In the genomic region with DNA sequence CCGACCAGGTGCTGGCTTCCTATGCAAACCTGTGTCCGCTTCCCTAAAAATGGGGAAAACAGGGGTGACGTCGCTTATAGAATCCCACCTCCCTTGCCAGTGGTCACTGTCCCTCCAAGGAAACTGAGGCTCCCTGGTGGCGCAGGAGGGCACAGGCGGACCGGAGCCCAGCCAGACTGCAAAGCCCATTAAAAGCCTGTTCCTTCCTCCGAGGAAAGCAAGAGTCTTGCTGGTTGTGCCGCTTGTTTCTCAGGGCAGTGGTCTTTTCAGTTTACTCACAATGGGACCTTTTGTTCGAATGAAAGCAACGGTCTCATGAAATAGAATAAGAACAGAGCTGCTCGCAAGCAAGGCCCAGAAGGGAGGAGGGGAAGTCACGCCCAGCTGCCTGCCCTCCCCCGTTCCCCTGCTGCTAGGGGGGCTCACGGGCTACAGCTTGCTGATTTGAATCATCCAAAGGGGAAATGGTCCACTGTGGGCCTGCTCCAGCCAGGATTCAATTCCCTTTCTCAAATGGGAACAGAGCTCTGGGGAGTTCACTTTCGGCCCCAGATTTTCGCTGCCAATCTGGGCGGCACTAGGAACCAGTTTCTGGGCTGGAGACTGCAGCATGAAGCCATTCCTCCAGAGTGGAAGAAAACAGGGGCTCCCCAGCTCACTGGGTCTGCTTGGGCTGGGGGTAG, we compare ENCODE assay signal across 1 cellular context.
TF ChIP-seq lines count a peak whose summit lies in the region.

No MANE protein-coding gene starts in this region.

TF ChIP-seq in GM23338, 12 proteins besides CTCF, POLR2A, EP300 and RAD21:
- TF ChIP-seq ZNF462 (CRISPR knock-in tag; IDR thresholded peaks at IDR 0.05) (no peak), NANOG (IDR thresholded peaks at IDR 0.05; ENCODE audit: borderline replicate concordance) (no peak), EZH2phosphoT487 (IDR thresholded peaks at IDR 0.05; ENCODE audit: unreplicated experiment) (no peak), EZH2 (IDR thresholded peaks at IDR 0.05; ENCODE audit: low read depth, unreplicated experiment) (no peak)
- TF ChIP-seq, protein P1, sequence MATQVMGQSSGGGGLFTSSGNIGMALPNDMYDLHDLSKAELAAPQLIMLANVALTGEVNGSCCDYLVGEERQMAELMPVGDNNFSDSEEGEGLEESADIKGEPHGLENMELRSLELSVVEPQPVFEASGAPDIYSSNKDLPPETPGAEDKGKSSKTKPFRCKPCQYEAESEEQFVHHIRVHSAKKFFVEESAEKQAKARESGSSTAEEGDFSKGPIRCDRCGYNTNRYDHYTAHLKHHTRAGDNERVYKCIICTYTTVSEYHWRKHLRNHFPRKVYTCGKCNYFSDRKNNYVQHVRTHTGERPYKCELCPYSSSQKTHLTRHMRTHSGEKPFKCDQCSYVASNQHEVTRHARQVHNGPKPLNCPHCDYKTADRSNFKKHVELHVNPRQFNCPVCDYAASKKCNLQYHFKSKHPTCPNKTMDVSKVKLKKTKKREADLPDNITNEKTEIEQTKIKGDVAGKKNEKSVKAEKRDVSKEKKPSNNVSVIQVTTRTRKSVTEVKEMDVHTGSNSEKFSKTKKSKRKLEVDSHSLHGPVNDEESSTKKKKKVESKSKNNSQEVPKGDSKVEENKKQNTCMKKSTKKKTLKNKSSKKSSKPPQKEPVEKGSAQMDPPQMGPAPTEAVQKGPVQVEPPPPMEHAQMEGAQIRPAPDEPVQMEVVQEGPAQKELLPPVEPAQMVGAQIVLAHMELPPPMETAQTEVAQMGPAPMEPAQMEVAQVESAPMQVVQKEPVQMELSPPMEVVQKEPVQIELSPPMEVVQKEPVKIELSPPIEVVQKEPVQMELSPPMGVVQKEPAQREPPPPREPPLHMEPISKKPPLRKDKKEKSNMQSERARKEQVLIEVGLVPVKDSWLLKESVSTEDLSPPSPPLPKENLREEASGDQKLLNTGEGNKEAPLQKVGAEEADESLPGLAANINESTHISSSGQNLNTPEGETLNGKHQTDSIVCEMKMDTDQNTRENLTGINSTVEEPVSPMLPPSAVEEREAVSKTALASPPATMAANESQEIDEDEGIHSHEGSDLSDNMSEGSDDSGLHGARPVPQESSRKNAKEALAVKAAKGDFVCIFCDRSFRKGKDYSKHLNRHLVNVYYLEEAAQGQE (IDR thresholded peaks at IDR 0.05; ENCODE audit: unreplicated experiment): no peak
TF ChIP-seq in GM23338: peak in this region for 0.
